ENCODE assay signal across 13 cellular contexts in the genomic region with DNA sequence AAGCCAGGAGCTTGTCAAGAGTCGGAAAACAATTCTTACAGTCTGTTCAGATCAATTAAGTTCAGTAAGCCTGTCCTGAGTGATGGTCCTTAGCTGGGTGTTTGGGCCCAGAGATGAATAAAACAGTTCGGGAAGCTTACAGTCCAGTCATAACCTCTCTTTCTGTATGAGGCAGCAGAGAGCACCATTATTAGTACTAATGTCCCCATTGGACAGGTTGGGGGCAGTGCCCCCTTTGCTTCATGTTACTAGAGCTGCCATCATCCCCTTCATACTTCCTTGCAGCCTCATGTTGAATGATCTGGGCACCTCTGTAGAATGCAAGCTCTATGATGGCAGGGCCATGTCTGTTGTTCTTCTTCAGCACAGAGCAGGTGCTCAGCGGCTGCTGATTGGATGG. TPM values are rescaled to one million over a fixed set of nuclear protein-coding genes. Genes with fewer than 3 reads are reported as not detected.
DNase-seq lines count a peak whose midpoint lies in the region; ATAC-seq and TF ChIP-seq lines count a peak whose summit lies in the region.
"Had no signal": no experiment of that assay in that cellular context is flagged by ENCODE, and none has a peak within 500 bp of the region (broad histone marks: within the 10 kb centered on the region; RNA-seq: fewer than 3 reads in every experiment).

No MANE protein-coding gene starts in this region.

- H3K4me1 ChIP-seq in CD8-positive, alpha-beta T cell (ENCODE audit: insufficient read depth, low read length): peaks cover 64% of the 10 kb centered on the region
- H3K4me1 ChIP-seq in SJCRH30: peaks cover 7% of the 10 kb centered on the region; the same call in 1 of the 2 replicates

- H3K9me3 ChIP-seq in CD8-positive, alpha-beta T cell (ENCODE audit: low read length): no peaks in the 10 kb centered on the region
- no peaks in the 10 kb centered on the region for H3K9me3 ChIP-seq in SJCRH30 (replicated peaks)
- H3K9me3 ChIP-seq: pancreas had no signal

- CTCF ChIA-PET in CD8-positive, alpha-beta T cell (lab: Charles Lee): no interaction called here

- H3K36me3 Mint-ChIP-seq in CD8-positive, alpha-beta T cell: peaks cover 57% of the 10 kb centered on the region
- peaks cover 53% of the 10 kb centered on the region for H3K36me3 Mint-ChIP-seq in activated T-helper 17 cell treated with anti-CD3 and anti-CD28 coated beads, Interleukin-2, amount 50 U/mL, for 72 hours (ENCODE audit: low read depth)

- no peaks in the 10 kb centered on the region for H3K9me3 Mint-ChIP-seq in CD8-positive, alpha-beta T cell
- H3K9me3 Mint-ChIP-seq in activated T-helper 17 cell treated with anti-CD3 and anti-CD28 coated beads, Interleukin-2, amount 50 U/mL, for 72 hours: peaks cover 4% of the 10 kb centered on the region

- no peak overlapping the region for H3K4me3 Mint-ChIP-seq in CD8-positive, alpha-beta T cell
- H3K4me3 Mint-ChIP-seq in activated T-helper 17 cell treated with anti-CD3 and anti-CD28 coated beads, Interleukin-2, amount 50 U/mL, for 72 hours: peak overlapping the region; percentile 84

- no peak overlapping the region for H3K4me3 ChIP-seq in CD8-positive, alpha-beta T cell (ENCODE audit: low read depth, low read length)
- no peak overlapping the region for H3K4me3 ChIP-seq in SJCRH30
- H3K4me3 ChIP-seq: hepatocyte, pancreas had no signal

- H3K36me3 ChIP-seq in CD8-positive, alpha-beta T cell (ENCODE audit: insufficient read depth, low read length): no peaks in the 10 kb centered on the region
- no peaks in the 10 kb centered on the region for H3K36me3 ChIP-seq in SJCRH30
- H3K36me3 ChIP-seq: pancreas had no signal

- H3K27ac Mint-ChIP-seq in CD8-positive, alpha-beta T cell: peak overlapping the region; percentile 9
- H3K27ac Mint-ChIP-seq in activated T-helper 17 cell treated with anti-CD3 and anti-CD28 coated beads, Interleukin-2, amount 50 U/mL, for 72 hours: peak overlapping the region; percentile 99

- intact Hi-C loops in CD8-positive, alpha-beta T cell (cut with DNase I, micrococcal nuclease): no loop called here
- intact Hi-C loops in Right ventricle myocardium inferior (cut with DNase I): no loop called here

- DNase-seq in CD8-positive, alpha-beta T cell: no peak
- DNase-seq in Right ventricle myocardium inferior (ENCODE audit: missing footprints) (no peak), SJCRH30 (no peak), SK-N-DZ (ENCODE audit: low spot score) (no peak)
- DNase-seq: activated T-cell treated with anti-CD3 and anti-CD28 coated beads, Interleukin-2, amount 50 U/mL, for 72 hours; NCI-H2171; pancreas; stimulated activated CD4-positive, alpha-beta T cell treated with anti-CD3 and anti-CD28 coated beads, Interleukin-15, amount 100 ng/mL, for 24 hours had no signal

- no peaks in the 10 kb centered on the region for H3K27me3 Mint-ChIP-seq in CD8-positive, alpha-beta T cell (ENCODE audit: low read depth)
- H3K27me3 Mint-ChIP-seq in activated T-helper 17 cell treated with anti-CD3 and anti-CD28 coated beads, Interleukin-2, amount 50 U/mL, for 72 hours: no peaks in the 10 kb centered on the region

- H3K4me1 Mint-ChIP-seq in CD8-positive, alpha-beta T cell (ENCODE audit: low read depth): peaks cover 93% of the 10 kb centered on the region
- H3K4me1 Mint-ChIP-seq in activated T-helper 17 cell treated with anti-CD3 and anti-CD28 coated beads, Interleukin-2, amount 50 U/mL, for 72 hours: peaks cover 67% of the 10 kb centered on the region

- ATAC-seq in CD8-positive, alpha-beta T cell: no peak
- ATAC-seq in GM18870 (IDR thresholded peaks at IDR 0.05; ENCODE audit: unreplicated experiment): peak; percentile 44
- peak; percentile 53 for ATAC-seq in HG03045 (IDR thresholded peaks at IDR 0.05; ENCODE audit: unreplicated experiment)
- peak; percentile 8 for ATAC-seq in activated T-helper 17 cell treated with anti-CD3 and anti-CD28 coated beads, Interleukin-2, amount 50 U/mL, for 72 hours (replicated peaks)
- ATAC-seq in Right ventricle myocardium inferior: no peak
- no peak for ATAC-seq in GM21360 (IDR thresholded peaks at IDR 0.05; ENCODE audit: unreplicated experiment)

- no peaks in the 10 kb centered on the region for H3K27me3 ChIP-seq in CD8-positive, alpha-beta T cell (ENCODE audit: insufficient read depth, low read length)
- H3K27me3 ChIP-seq in SJCRH30: no peaks in the 10 kb centered on the region
- H3K27me3 ChIP-seq: hepatocyte had no signal

- H3K27ac ChIP-seq in CD8-positive, alpha-beta T cell (ENCODE audit: low read depth, low read length): no peak overlapping the region
- no peak overlapping the region for H3K27ac ChIP-seq in SJCRH30
- H3K27ac ChIP-seq: hepatocyte, pancreas had no signal

- POLR2A ChIA-PET in CD8-positive, alpha-beta T cell (lab: Charles Lee): no interaction called here

- TF ChIP-seq CTCF in CD8-positive, alpha-beta T cell (IDR thresholded peaks at IDR 0.05): no peak

RNA-seq across cellular contexts. Expression of gene DOCK2, which starts 9.8 kb away (rescaled TPM):
- total RNA-seq in CD8-positive, alpha-beta T cell: 100 to 1,000 TPM; 194 to 197 TPM
- 100 to 1,000 TPM; 229 to 244 TPM for total RNA-seq in activated T-helper 17 cell treated with anti-CD3 and anti-CD28 coated beads, Interleukin-2, amount 50 U/mL, for 72 hours
- 7.9 TPM for total RNA-seq in Right ventricle myocardium inferior
- total RNA-seq in SJCRH30 (2014; rRNA removed; shearing (Covaris generic)): 0.10 and 0.20 TPM in 2 replicates
- 0.16 and 0.22 TPM in 2 replicates for polyA plus RNA-seq in SK-N-DZ (2014; cell fraction: cytosol; rRNA removed)
- polyA plus RNA-seq in SK-N-DZ (2014; cell fraction: nucleus; rRNA removed): 0.05 TPM in 1 of 2 replicates, not detected in the other
- polyA plus RNA-seq: hepatocyte had no signal

Comparison
In these comparisons a context has a peak if more than half of its experiments do, and no peak if none do; other contexts are left out.
1. ATAC-seq: peak in GM18870 (single experiment), HG03045 (single experiment) and activated T-helper 17 cell treated with anti-CD3 and anti-CD28 coated beads, Interleukin-2, amount 50 U/mL, for 72 hours (single experiment); none in CD8-positive, alpha-beta T cell (single experiment), Right ventricle myocardium inferior (single experiment) and GM21360 (single experiment).
2. RNA of gene DOCK2, which starts 9.8 kb away (total RNA-seq): 229 to 244 TPM in activated T-helper 17 cell treated with anti-CD3 and anti-CD28 coated beads, Interleukin-2, amount 50 U/mL, for 72 hours and 194 to 197 TPM in CD8-positive, alpha-beta T cell; 7.9 TPM in Right ventricle myocardium inferior (single experiment) and 0.10 to 0.20 TPM in SJCRH30; every median in the first group is over 10 times any median in the second.